In genomic region chr14:35991356-35991755, GRCh38 we compare ENCODE assay signal across 16 cellular contexts.
DNase-seq lines count a peak whose midpoint lies in the region; ATAC-seq lines count a peak whose summit lies in the region.
"Had no signal": no experiment of that assay in that cellular context is flagged by ENCODE, and none has a peak within 500 bp of the region (broad histone marks: within the 10 kb centered on the region; RNA-seq: fewer than 3 reads in every experiment).

No MANE protein-coding gene starts in this region.

- ATAC-seq in GM21381 (IDR thresholded peaks at IDR 0.05; ENCODE audit: unreplicated experiment) (no peak), HG02623 (IDR thresholded peaks at IDR 0.05; ENCODE audit: unreplicated experiment) (no peak)
- ATAC-seq: T-helper 17 cell had no signal

- in situ Hi-C loops in ACHN (cut with HindIII; ENCODE audit: low pct_ligation_motif_present, low pct_unique_long_range_greater_than_20kb, low sequenced_read_pairs) = no loop called here

- DNase-seq in DMS 273 (lab: John Stamatoyannopoulos, UW; ENCODE audit: unreplicated experiment) = peak; percentile 31
- no peak for DNase-seq in DMS 273 treated with DMSO at 0.1 percent for 48 hours (lab: John Stamatoyannopoulos, UW)
- DNase-seq in NCI-H69 (lab: John Stamatoyannopoulos, UW) = peak; percentile 64
- DNase-seq in medulla oblongata (ENCODE audit: extremely low spot score) = peak; percentile 44
- no peak for DNase-seq in ACHN
- DNase-seq in activated T-cell treated with anti-CD3 and anti-CD28 coated beads, Interleukin-2, amount 50 U/mL, for 48 hours = no peak
- DNase-seq: DND-41, GDM1, KBM-7, NCI-H1417, NCI-H1930, NCI-H345, SIG-M5, T-helper 17 cell had no signal

Comparison
In these comparisons a context has a peak if more than half of its experiments do, and no peak if none do; other contexts are left out.
1. DNase-seq: peak in DMS 273 (single experiment), NCI-H69 (single experiment) and medulla oblongata (single experiment); none in DMS 273 treated with DMSO at 0.1 percent for 48 hours (single experiment), ACHN (single experiment) and activated T-cell treated with anti-CD3 and anti-CD28 coated beads, Interleukin-2, amount 50 U/mL, for 48 hours (0 of 2).